ENCODE assay signal across 1 cellular context in genomic region chr12:102061556-102062418, GRCh38.
TF ChIP-seq lines count a peak whose summit lies in the region.

TSS of gene WASHC3 (minus strand) at chr12:102061991. CDS start at chr12:102061962, 29 bp downstream.

TF ChIP-seq in GM12878, 131 proteins besides CTCF, POLR2A, EP300 and RAD21 (continued from another document and continues in another):
- peak; percentile 63 for TF ChIP-seq E2F8 (IDR thresholded peaks at IDR 0.05; ENCODE audit: low read depth, partially characterized antibody)
- TF ChIP-seq MTA3 (IDR thresholded peaks at IDR 0.05; ENCODE audit: borderline replicate concordance, low read length), result no peak; the same call in 1 of the 2 replicates
- TF ChIP-seq CHD2 (IDR thresholded peaks at IDR 0.05; ENCODE audit: borderline replicate concordance, low read depth, low read length), result peak; percentile 65; the same call in 1 of the 2 replicates
- no peak for TF ChIP-seq HSF1 (IDR thresholded peaks at IDR 0.05; ENCODE audit: low read depth, low read length)
- TF ChIP-seq POLR2AphosphoS5 (IDR thresholded peaks at IDR 0.05; ENCODE audit: low read length), result peak; percentile 82
- 0 out of 3 replicates have a peak, but pooled peaks of 1 of the 2 experiments have one; percentile 25 for TF ChIP-seq EGR1 (IDR thresholded peaks at IDR 0.05; ENCODE audit: borderline replicate concordance in 1 of 2, low read depth in 2 of 2, low read length in 2 of 2)
- TF ChIP-seq SREBF2 (IDR thresholded peaks at IDR 0.05; ENCODE audit: low read length), result no peak
- no peak for TF ChIP-seq IRF4 (IDR thresholded peaks at IDR 0.05; ENCODE audit: low read depth, low read length)
- peak; percentile 95 for TF ChIP-seq CREB1 (IDR thresholded peaks at IDR 0.05; ENCODE audit: low read depth)
- no peak for TF ChIP-seq MYC (IDR thresholded peaks at IDR 0.05; ENCODE audit: insufficient read depth, insufficient read length, insufficient replicate concordance, low read length, severe bottlenecking)
- TF ChIP-seq USF1 (IDR thresholded peaks at IDR 0.05; ENCODE audit: borderline replicate concordance, extremely low read length, insufficient read depth, low read depth, low read length), result no peak
- TF ChIP-seq BCLAF1 (IDR thresholded peaks at IDR 0.05), result no peak
- TF ChIP-seq TBL1XR1 (IDR thresholded peaks at IDR 0.05; ENCODE audit: low read depth, low read length), result 0 out of 2 replicates have a peak, but pooled peaks have one; percentile 28
- TF ChIP-seq TCF7 (IDR thresholded peaks at IDR 0.05; ENCODE audit: borderline replicate concordance), result no peak
- TF ChIP-seq MEF2A (IDR thresholded peaks at IDR 0.05; ENCODE audit: insufficient read depth, low read depth, low read length), result no peak
- TF ChIP-seq KLF5 (IDR thresholded peaks at IDR 0.05; ENCODE audit: partially characterized antibody), result peak; percentile 74
- TF ChIP-seq TCF12 (IDR thresholded peaks at IDR 0.05; ENCODE audit: low read depth, low read length), result no peak; the same call in 1 of the 2 replicates
- TF ChIP-seq NRF1 (conservative IDR thresholded peaks at IDR 0.05; ENCODE audit: low read depth, low read length), result no peak
- no peak for TF ChIP-seq SUPT20H (IDR thresholded peaks at IDR 0.05; ENCODE audit: borderline replicate concordance, control insufficient read depth, low read depth, low read length)
- peak; percentile 55; the same call in 1 of the 2 replicates for TF ChIP-seq LARP7 (IDR thresholded peaks at IDR 0.05)
- no peak for TF ChIP-seq ZNF384 (IDR thresholded peaks at IDR 0.05; ENCODE audit: borderline replicate concordance, low read depth, low read length)
- TF ChIP-seq RBBP5 (conservative IDR thresholded peaks at IDR 0.05), result no peak
- peak; percentile 9; the same call in 1 of the 2 replicates for TF ChIP-seq ZBTB11 (CRISPR knock-in tag; IDR thresholded peaks at IDR 0.05)
- TF ChIP-seq CHD4 (IDR thresholded peaks at IDR 0.05), result no peak
- 0 out of 2 replicates have a peak, but pooled peaks have one; percentile 7 for TF ChIP-seq RELB (IDR thresholded peaks at IDR 0.05; ENCODE audit: low read depth)
- TF ChIP-seq PAX5 (IDR thresholded peaks at IDR 0.05; ENCODE audit: borderline replicate concordance, low read depth, low read length), result no peak
- TF ChIP-seq PBX3 (IDR thresholded peaks at IDR 0.05; ENCODE audit: insufficient replicate concordance, low read depth, low read length), result no peak
- TF ChIP-seq POLR2AphosphoS2 (IDR thresholded peaks at IDR 0.05; ENCODE audit: low read depth, low read length), result no peak; the same call in 1 of the 2 replicates
- TF ChIP-seq NR2F1 (conservative IDR thresholded peaks at IDR 0.05), result no peak
- no peak for TF ChIP-seq PRDM15 (CRISPR knock-in tag; IDR thresholded peaks at IDR 0.05)
- TF ChIP-seq ZNF24 (IDR thresholded peaks at IDR 0.05), result no peak
- TF ChIP-seq NBN (IDR thresholded peaks at IDR 0.05), result peak; percentile 84; the same call in 1 of the 2 replicates
- no peak; the same call in 1 of the 2 replicates for TF ChIP-seq ZNF207 (IDR thresholded peaks at IDR 0.05; ENCODE audit: borderline replicate concordance)
- no peak for TF ChIP-seq RB1 (IDR thresholded peaks at IDR 0.05; ENCODE audit: borderline replicate concordance)
- TF ChIP-seq NR2C2 (IDR thresholded peaks at IDR 0.05; ENCODE audit: borderline replicate concordance, control insufficient read depth, insufficient read length, low read depth), result no peak
- no peak; the same call in 1 of the 2 replicates for TF ChIP-seq IRF3 (IDR thresholded peaks at IDR 0.05)
